Comparison of ENCODE assay signal across 1 cellular context in the genomic region with DNA sequence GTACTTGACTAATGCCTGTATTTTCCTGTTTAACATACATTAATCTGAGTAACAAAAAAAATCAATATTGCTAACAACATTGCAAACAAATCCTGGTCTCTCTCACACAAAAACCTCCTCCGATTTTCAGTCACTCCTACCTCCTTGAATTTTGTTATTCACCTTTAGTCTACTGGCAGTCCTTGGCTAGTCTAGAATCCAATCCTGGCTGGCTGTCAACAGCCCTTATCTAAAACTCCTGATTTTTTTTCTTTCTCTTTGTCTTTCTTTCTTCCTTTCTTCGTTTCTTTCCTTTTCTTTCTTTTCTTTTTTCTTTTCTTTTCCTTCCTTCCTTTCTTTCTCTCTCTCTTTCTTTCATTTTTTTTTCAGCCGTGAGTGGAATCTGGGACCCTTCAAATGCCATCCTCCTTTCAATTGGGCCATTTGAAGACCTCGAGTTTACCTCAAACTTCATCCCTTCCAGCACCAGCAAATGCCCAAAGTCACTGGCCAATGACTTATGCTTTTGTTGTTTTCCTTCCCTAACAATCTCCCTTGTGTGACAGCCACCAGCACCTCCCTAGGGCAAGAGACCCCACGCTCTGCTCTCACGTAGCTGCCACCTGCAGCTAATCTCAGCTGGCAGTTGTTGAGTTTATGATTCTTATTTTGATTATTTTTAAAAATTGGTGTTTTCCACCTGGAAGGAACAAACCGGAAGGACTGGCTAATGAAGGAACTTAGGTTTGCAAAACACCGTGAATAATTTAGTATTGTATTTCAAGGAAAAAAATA.
TF ChIP-seq lines count a peak whose summit lies in the region.

No MANE protein-coding gene starts in this region.

TF ChIP-seq in GM12878, 131 proteins besides CTCF, POLR2A, EP300 and RAD21 (continued from another document):
- 0 out of 2 replicates have a peak, but pooled peaks have one; percentile 24 for TF ChIP-seq EZH2 (IDR thresholded peaks at IDR 0.05; ENCODE audit: borderline replicate concordance, control insufficient read depth, low read depth, low read length)
TF ChIP-seq in GM12878: peak in this region for 1.
